Comparison of ENCODE assay signal across 19 cellular contexts in the genomic region with DNA sequence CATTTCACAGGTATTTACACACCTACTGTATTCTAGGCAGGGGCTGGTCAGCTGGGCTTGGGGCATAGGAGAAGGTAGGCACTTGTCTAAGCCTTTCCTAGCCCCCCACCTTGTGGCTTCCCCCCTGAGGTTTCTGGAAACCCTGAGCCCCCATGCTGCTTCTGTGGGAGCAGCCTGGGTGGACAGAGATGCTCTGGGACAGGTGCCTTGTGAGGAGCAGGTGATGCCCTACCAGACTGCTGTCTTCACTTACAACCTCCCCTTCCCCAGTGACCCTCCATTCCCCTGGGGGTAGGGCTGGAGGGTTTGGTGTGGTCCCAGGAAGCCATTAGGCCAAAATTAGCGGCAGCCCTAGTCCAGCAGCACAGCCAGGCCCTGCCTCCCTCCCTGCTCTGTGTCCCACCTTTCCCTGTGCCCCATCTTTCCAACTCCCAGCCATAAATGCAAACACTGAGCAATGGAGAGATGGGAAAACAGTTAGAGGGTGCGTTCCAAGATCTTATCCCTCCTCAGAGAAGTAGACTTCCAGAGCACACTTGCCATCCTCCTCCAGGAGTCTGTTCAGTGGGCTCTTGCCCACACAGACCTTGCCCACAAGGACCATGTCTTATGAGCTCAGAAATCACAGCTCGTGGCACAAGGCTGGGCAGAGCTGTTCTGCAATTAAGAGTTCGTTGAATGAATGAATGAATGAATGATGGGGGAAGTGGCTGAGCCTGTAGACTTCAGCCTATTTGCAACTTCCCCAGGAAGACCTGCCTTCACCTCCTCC. TPM values are rescaled to one million over a fixed set of nuclear protein-coding genes. Genes with fewer than 3 reads are reported as not detected.
DNase-seq lines count a peak whose midpoint lies in the region; ATAC-seq, FAIRE-seq and TF ChIP-seq lines count a peak whose summit lies in the region.
"Had no signal": no experiment of that assay in that cellular context is flagged by ENCODE, and none has a peak within 500 bp of the region (broad histone marks: within the 10 kb centered on the region; RNA-seq: fewer than 3 reads in every experiment).

No MANE protein-coding gene starts in this region.

- no peak for TF ChIP-seq CTCF in CD14-positive monocyte (IDR thresholded peaks at IDR 0.05)

- no peak for TF ChIP-seq POLR2A in GM12891 (IDR thresholded peaks at IDR 0.05; ENCODE audit: low read depth, low read length)

- H3K4me1 Mint-ChIP-seq in CD14-positive monocyte, result peaks cover 36% of the 10 kb centered on the region
- peaks cover 28% of the 10 kb centered on the region for H3K4me1 Mint-ChIP-seq in central memory CD8-positive, alpha-beta T cell
- peaks cover 15 to 27% of the 10 kb centered on the region in 2 donors for H3K4me1 Mint-ChIP-seq in natural killer cell treated with Interleukin-12 subunit alpha and Interleukin-12 subunit beta and Interleukin-15 and Interleukin-18, amount 100 ng/mL, for 72 hours (ENCODE audit: low read depth in 2 of 2)

- H3K4me3 Mint-ChIP-seq in CD14-positive monocyte, result peak overlapping the region in 1 of 2 donors; percentile 89
- peak overlapping the region; percentile 71 for H3K4me3 Mint-ChIP-seq in central memory CD8-positive, alpha-beta T cell
- peak overlapping the region; percentile 34 for H3K4me3 Mint-ChIP-seq in natural killer cell treated with Interleukin-12 subunit alpha and Interleukin-12 subunit beta and Interleukin-15 and Interleukin-18, amount 100 ng/mL, for 72 hours
- H3K4me3 Mint-ChIP-seq: activated CD8-positive, alpha-beta T cell treated with anti-CD3 and anti-CD28 coated beads for 36 hours had no signal

- intact Hi-C loops in CD14-positive monocyte (cut with micrococcal nuclease), result loop anchor here in 1 of 2 donors (10.0 kb wide), 1 partner anchor 562 kb away; no protein-coding TSS in a partner anchor

- FAIRE-seq in GM12891 (lab: Jason Lieb, UNC), result peak; percentile 23
- no peak for FAIRE-seq in GM19239 (lab: Jason Lieb, UNC)
- FAIRE-seq: TTC549 had no signal

- ATAC-seq in central memory CD8-positive, alpha-beta T cell (replicated peaks; ENCODE audit: extremely low read depth, poor library complexity, severe bottlenecking), result no peak
- no peak for ATAC-seq in natural killer cell treated with Interleukin-12 subunit alpha and Interleukin-12 subunit beta and Interleukin-15 and Interleukin-18, amount 100 ng/mL, for 72 hours
- no peak for ATAC-seq in HG03378 (IDR thresholded peaks at IDR 0.05; ENCODE audit: unreplicated experiment)
- ATAC-seq: activated CD8-positive, alpha-beta T cell treated with anti-CD3 and anti-CD28 coated beads for 36 hours had no signal

- H3K36me3 Mint-ChIP-seq in CD14-positive monocyte, result peaks cover 11 to 14% of the 10 kb centered on the region in 2 donors
- H3K36me3 Mint-ChIP-seq in central memory CD8-positive, alpha-beta T cell (ENCODE audit: insufficient read depth), result peaks cover 2% of the 10 kb centered on the region
- H3K36me3 Mint-ChIP-seq in natural killer cell treated with Interleukin-12 subunit alpha and Interleukin-12 subunit beta and Interleukin-15 and Interleukin-18, amount 100 ng/mL, for 72 hours, result peaks cover 6% of the 10 kb centered on the region

- peaks cover 67 to 81% (median 68%) of the 10 kb centered on the region in 3 donors for H3K27me3 Mint-ChIP-seq in CD14-positive monocyte (ENCODE audit: low read depth in 3 of 3)
- peaks cover 62% of the 10 kb centered on the region for H3K27me3 Mint-ChIP-seq in central memory CD8-positive, alpha-beta T cell
- H3K27me3 Mint-ChIP-seq in natural killer cell treated with Interleukin-12 subunit alpha and Interleukin-12 subunit beta and Interleukin-15 and Interleukin-18, amount 100 ng/mL, for 72 hours, result peaks cover 40 to 41% of the 10 kb centered on the region in 2 donors

- DNase-seq in CD14-positive monocyte (ENCODE audit: low spot score) (peak; percentile 24), GM12891 (ENCODE audit: insufficient read length, low spot score) (no peak), GM19239 (ENCODE audit: insufficient read length, low spot score) (no peak), germinal center (ENCODE audit: low spot score) (no peak), SW480 (ENCODE audit: low spot score) (no peak)
- no peak for DNase-seq in central memory CD8-positive, alpha-beta T cell (ENCODE audit: low spot score in 2 of 2)
- no peak for DNase-seq in natural killer cell treated with Interleukin-12 subunit alpha and Interleukin-12 subunit beta and Interleukin-15 and Interleukin-18, amount 100 ng/mL, for 72 hours (ENCODE audit: low spot score)
- DNase-seq: activated CD8-positive, alpha-beta T cell treated with anti-CD3 and anti-CD28 coated beads for 36 hours; activated gamma-delta T cell treated with Interleukin-2 at 50 U/mL for 16 hours; BE2C; DMS79; hypothalamus; NCI-H1694; SIG-M5 had no signal

- peaks cover 0 to 15% (median 8%) of the 10 kb centered on the region in 7 donors for H3K9me3 Mint-ChIP-seq in CD14-positive monocyte
- H3K9me3 Mint-ChIP-seq in central memory CD8-positive, alpha-beta T cell, result no peaks in the 10 kb centered on the region
- H3K9me3 Mint-ChIP-seq in natural killer cell treated with Interleukin-12 subunit alpha and Interleukin-12 subunit beta and Interleukin-15 and Interleukin-18, amount 100 ng/mL, for 72 hours, result no peaks in the 10 kb centered on the region
- H3K9me3 Mint-ChIP-seq: activated CD8-positive, alpha-beta T cell treated with anti-CD3 and anti-CD28 coated beads for 36 hours had no signal

- H3K27ac Mint-ChIP-seq in CD14-positive monocyte, result no peak overlapping the region
- no peak overlapping the region for H3K27ac Mint-ChIP-seq in central memory CD8-positive, alpha-beta T cell (ENCODE audit: low read depth)
- no peak overlapping the region for H3K27ac Mint-ChIP-seq in natural killer cell treated with Interleukin-12 subunit alpha and Interleukin-12 subunit beta and Interleukin-15 and Interleukin-18, amount 100 ng/mL, for 72 hours
- H3K27ac Mint-ChIP-seq: activated CD8-positive, alpha-beta T cell treated with anti-CD3 and anti-CD28 coated beads for 36 hours had no signal

TF ChIP-seq in GM12891, 5 proteins besides CTCF, POLR2A, EP300 and RAD21:
- TF ChIP-seq POU2F2 (IDR thresholded peaks at IDR 0.05; ENCODE audit: low read depth, low read length) (no peak), SPI1 (IDR thresholded peaks at IDR 0.05; ENCODE audit: low read depth, low read length) (no peak), POLR2AphosphoS5 (IDR thresholded peaks at IDR 0.05; ENCODE audit: low read depth, low read length) (no peak), TAF1 (IDR thresholded peaks at IDR 0.05; ENCODE audit: low read depth, low read length) (no peak), PAX5 (IDR thresholded peaks at IDR 0.05; ENCODE audit: insufficient read depth, low read length, severe bottlenecking) (no peak)

RNA-seq across cellular contexts. Expression of a gene that starts 1.4 kb away (rescaled TPM):
- polyA plus RNA-seq in CD14-positive monocyte, result not detected
- 0.15 TPM for polyA plus RNA-seq in GM12891 (2012; ENCODE audit: low read depth, missing spikeins)
- total RNA-seq in natural killer cell treated with Interleukin-12 subunit alpha and Interleukin-12 subunit beta and Interleukin-15 and Interleukin-18, amount 100 ng/mL, for 72 hours, result not detected
- total RNA-seq: left lung, right atrium auricular region had no signal
- polyA plus RNA-seq: thymus had no signal

RNA-seq across cellular contexts. Expression of a gene that starts 6.0 kb away (rescaled TPM):
- 1 to 10 TPM; 1.2 to 3.8 TPM for polyA plus RNA-seq in CD14-positive monocyte
- 80.2 TPM for polyA plus RNA-seq in GM12891 (2012; ENCODE audit: low read depth, missing spikeins)
- 100 to 1,000 TPM in 1 of 2 donors, 10 to 100 TPM in 1; 52.5 to 157 TPM for total RNA-seq in natural killer cell treated with Interleukin-12 subunit alpha and Interleukin-12 subunit beta and Interleukin-15 and Interleukin-18, amount 100 ng/mL, for 72 hours

RNA-seq across cellular contexts. Expression of a gene that starts 41.0 kb away (rescaled TPM):
- polyA plus RNA-seq in CD14-positive monocyte, result 10 to 100 TPM in 1 of 2 donors, 1 to 10 TPM in 1; 6.9 to 15.3 TPM
- polyA plus RNA-seq in GM12891 (2012; ENCODE audit: low read depth, missing spikeins), result 67.5 TPM
- total RNA-seq in natural killer cell treated with Interleukin-12 subunit alpha and Interleukin-12 subunit beta and Interleukin-15 and Interleukin-18, amount 100 ng/mL, for 72 hours, result 100 to 1,000 TPM; 174 to 237 TPM
